In genomic region chr2:95646274-95646994, GRCh38 we compare ENCODE assay signal across 11 cellular contexts. TPM values are rescaled to one million over a fixed set of nuclear protein-coding genes. Genes with fewer than 3 reads are reported as not detected.
"Had no signal": no experiment of that assay in that cellular context is flagged by ENCODE, and none has a peak within 500 bp of the region (broad histone marks: within the 10 kb centered on the region; RNA-seq: fewer than 3 reads in every experiment).

No MANE protein-coding gene starts in this region.

RNA-seq across cellular contexts. Expression of gene TRIM43, which starts 54.6 kb away (rescaled TPM):
- total RNA-seq: activated CD4-positive, alpha-beta T cell treated with anti-CD3 and anti-CD28 coated beads, Interleukin-2, amount 10 ng/mL, durations not matched to agents 7 days and 5 days; activated naive CD4-positive, alpha-beta T cell treated with anti-CD3 and anti-CD28 coated beads, Interleukin-2, amount 50 U/mL, for 72 hours; activated naive CD8-positive, alpha-beta T cell treated with anti-CD3 and anti-CD28 coated beads, Interleukin-2, amount 10 ng/mL, durations not matched to agents 7 days and 5 days; activated T-cell treated with anti-CD3 and anti-CD28 coated beads, Interleukin-2, amount 50 U/mL, for 72 hours; chondrocyte; dermis blood vessel endothelial cell; esophagus squamous epithelium; fibroblast of lung; gastroesophageal sphincter; T-cell; WTC11 had no signal
- polyA plus RNA-seq: fibroblast of lung had no signal
